1 cellular context compared by ENCODE assay signal in genomic region chr9:113375057-113376023, GRCh38.
TF ChIP-seq lines count a peak whose summit lies in the region.

No MANE protein-coding gene starts in this region.

TF ChIP-seq in H1, 55 proteins besides CTCF, POLR2A, EP300 and RAD21:
- TF ChIP-seq CTBP2 (IDR thresholded peaks at IDR 0.05; ENCODE audit: borderline replicate concordance, insufficient read depth, insufficient read length, low read length) (no peak), SIN3A (conservative IDR thresholded peaks at IDR 0.05 in 1 of 2, IDR thresholded peaks at IDR 0.05 in 1 of 2; ENCODE audit: low read depth in 1 of 2, low read length in 2 of 2) (no peak), ATF3 (IDR thresholded peaks at IDR 0.05; ENCODE audit: insufficient read depth, low read depth, low read length) (no peak), MAFK (IDR thresholded peaks at IDR 0.05; ENCODE audit: low read depth, low read length) (no peak), EZH2 (IDR thresholded peaks at IDR 0.05; ENCODE audit: low read depth, low read length, severe bottlenecking) (no peak), CEBPB (IDR thresholded peaks at IDR 0.05; ENCODE audit: low read depth, low read length) (no peak), RFX5 (IDR thresholded peaks at IDR 0.05; ENCODE audit: borderline replicate concordance, low read depth, low read length) (no peak), EGR1 (IDR thresholded peaks at IDR 0.05; ENCODE audit: borderline replicate concordance, low read depth, low read length) (no peak), CHD2 (IDR thresholded peaks at IDR 0.05; ENCODE audit: low read length) (no peak), KDM1A (IDR thresholded peaks at IDR 0.05; ENCODE audit: borderline replicate concordance, low read length) (no peak), GABPA (IDR thresholded peaks at IDR 0.05; ENCODE audit: borderline replicate concordance, insufficient read depth, low read length) (no peak), KDM4A (IDR thresholded peaks at IDR 0.05; ENCODE audit: low read depth, low read length, severe bottlenecking) (no peak), TAF7 (optimal IDR thresholded peaks at IDR 0.05; ENCODE audit: borderline replicate concordance, low read depth, low read length) (no peak), BCL11A (IDR thresholded peaks at IDR 0.05; ENCODE audit: low read depth in 2 of 2, low read length in 2 of 2) (no peak), RBBP5 (IDR thresholded peaks at IDR 0.05; ENCODE audit: borderline replicate concordance, low read depth, low read length) (no peak), TEAD4 (IDR thresholded peaks at IDR 0.05; ENCODE audit: low read depth, low read length) (no peak), JUN (IDR thresholded peaks at IDR 0.05; ENCODE audit: low read depth, low read length) (no peak), CHD7 (IDR thresholded peaks at IDR 0.05; ENCODE audit: insufficient replicate concordance, low read length) (no peak), SAP30 (IDR thresholded peaks at IDR 0.05; ENCODE audit: insufficient read depth, insufficient replicate concordance, low read length) (no peak)
